Comparison of ENCODE assay signal across 8 cellular contexts in the genomic region with DNA sequence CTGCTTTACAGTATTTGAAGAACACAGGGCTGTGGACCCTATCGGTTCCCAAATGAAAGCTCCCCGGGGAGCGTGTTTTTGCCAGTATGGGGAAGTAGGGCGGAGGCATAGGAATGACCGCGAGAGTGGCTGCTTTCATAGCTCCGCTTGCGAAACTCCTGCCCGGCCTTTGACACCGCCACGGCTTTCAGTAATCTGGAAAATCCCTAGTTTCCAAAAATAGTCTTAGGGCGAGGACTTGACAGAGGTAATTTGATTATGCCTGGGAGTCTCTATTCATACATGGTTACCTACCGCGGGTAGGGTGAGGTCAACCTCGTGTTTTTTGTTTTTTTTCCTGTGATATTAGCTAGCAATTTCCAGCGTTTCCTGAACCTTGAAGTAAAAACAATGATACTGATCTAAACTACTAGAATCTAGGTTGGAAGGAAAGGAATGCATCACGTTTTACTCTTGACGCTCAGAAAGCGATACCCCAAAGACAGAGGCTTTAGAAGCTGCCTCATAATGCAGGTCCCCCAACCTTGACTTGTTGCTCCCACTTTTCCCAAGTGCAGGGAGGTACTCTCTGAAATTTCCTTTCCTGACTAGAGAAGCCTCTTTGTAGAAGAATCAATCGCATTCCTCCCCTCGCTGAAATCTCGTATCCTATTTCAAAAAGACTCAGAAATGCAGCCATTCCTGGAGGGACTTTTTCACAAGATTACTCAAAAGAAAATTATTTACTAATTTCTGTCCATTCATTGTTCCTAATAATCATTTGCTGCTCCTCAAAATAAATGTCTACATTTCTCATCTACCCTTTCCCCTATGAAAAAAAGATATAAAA. TPM values are rescaled to one million over a fixed set of nuclear protein-coding genes. Genes with fewer than 3 reads are reported as not detected.
DNase-seq lines count a peak whose midpoint lies in the region; ATAC-seq, FAIRE-seq and TF ChIP-seq lines count a peak whose summit lies in the region.

No MANE protein-coding gene starts in this region.

- DNase-seq in A549 (ENCODE audit: low read depth in 1 of 2, low spot score in 1 of 2) (peak; percentile 59 to 87), GM12891 (ENCODE audit: insufficient read length, low spot score) (peak; percentile 15), NCI-H1694 (lab: John Stamatoyannopoulos, UW) (peak; percentile 43), UCSD-AML1 (lab: John Stamatoyannopoulos, UW; ENCODE audit: unreplicated experiment) (peak; percentile 84), lung (ENCODE audit: low spot score) (peak; percentile 87)
- DNase-seq in stimulated activated CD8-positive, alpha-beta memory T cell treated with anti-CD3 and anti-CD28 coated beads, Interleukin-15, amount 100 ng/mL, for 48 hours (ENCODE audit: low read depth in 2 of 2): peak; percentile 37 to 45

- peak overlapping the region; percentile 96 for H3K4me3 ChIP-seq in A549
- peak overlapping the region; percentile 80 to 88 for H3K4me3 ChIP-seq in duodenal mucosa (ENCODE audit: low read depth in 1 of 2, low read length in 2 of 2)
- peak overlapping the region; percentile 71 for H3K4me3 ChIP-seq in lung

- peaks cover 19 to 25% of the 10 kb centered on the region in 2 donors for H3K36me3 ChIP-seq in duodenal mucosa (ENCODE audit: control insufficient read depth in 1 of 2, insufficient read depth in 2 of 2, low read length in 2 of 2)
- peaks cover 2 to 5% of the 10 kb centered on the region in 2 donors for H3K36me3 ChIP-seq in lung (ENCODE audit: control insufficient read depth in 2 of 2, insufficient read depth in 2 of 2, low read length in 2 of 2)

- ATAC-seq in A549: peak; percentile 69 to 74
- ATAC-seq in HG02884 (IDR thresholded peaks at IDR 0.05; ENCODE audit: unreplicated experiment): peak; percentile 38
- peak; percentile 72 for ATAC-seq in lung (ENCODE audit: insufficient read depth, low FRiP score)

- TF ChIP-seq CTCF in A549 (IDR thresholded peaks at IDR 0.05) (no peak), lung (IDR thresholded peaks at IDR 0.05; ENCODE audit: control extremely low read depth, extremely low read depth) (no peak)

- no peak for FAIRE-seq in A549 (lab: Jason Lieb, UNC)
- no peak for FAIRE-seq in GM12891 (lab: Jason Lieb, UNC)

- H3K9me3 ChIP-seq in A549 (no peaks in the 10 kb centered on the region), duodenal mucosa (ENCODE audit: control insufficient read depth in 1 of 2, low read length in 2 of 2) (no peaks in the 10 kb centered on the region), lung (ENCODE audit: control insufficient read depth in 2 of 2, insufficient read depth in 1 of 2, low read length in 1 of 2) (no peaks in the 10 kb centered on the region)

- TF ChIP-seq POLR2A in A549 (IDR thresholded peaks at IDR 0.05; ENCODE audit: low read length): no peak
- no peak for TF ChIP-seq POLR2A in GM12891 (IDR thresholded peaks at IDR 0.05; ENCODE audit: low read depth, low read length)

- TF ChIP-seq EP300 in A549 (IDR thresholded peaks at IDR 0.05): no peak

- WGBS in A549 (ENCODE audit: missing lambda C conversion rate): 24% methylated on average over 22 of the region's 22 CpGs
- 6 to 11% methylated on average over 22 of the region's 22 CpGs for WGBS in lung, 2 donors

- CTCF ChIA-PET in A549 (lab: Yijun Ruan, JAX): interaction anchor here (0.6 to 2.8 kb wide), 10 partner anchors 14 to 1150 kb away, joined by 3 to 17 read pairs (median 4); no protein-coding TSS in a partner anchor

- H3K27me3 ChIP-seq in duodenal mucosa (ENCODE audit: control insufficient read depth in 1 of 2, insufficient read depth in 2 of 2, low read length in 2 of 2) (no peaks in the 10 kb centered on the region), lung (ENCODE audit: control insufficient read depth, insufficient read depth) (no peaks in the 10 kb centered on the region)

- no peak for TF ChIP-seq RAD21 in A549 (conservative IDR thresholded peaks at IDR 0.05 in 1 of 2, IDR thresholded peaks at IDR 0.05 in 1 of 2)

- peak overlapping the region; percentile 96 to 100 for H3K9ac ChIP-seq in duodenal mucosa (ENCODE audit: low read depth in 1 of 2, low read length in 2 of 2)

- H3K27ac ChIP-seq in A549 (peak overlapping the region; percentile 98 to 99), duodenal mucosa (ENCODE audit: low read depth, low read length) (peak overlapping the region; percentile 99), lung (ENCODE audit: low read depth in 1 of 2, low read length in 1 of 2) (peak overlapping the region; percentile 89 to 100)

- POLR2A ChIA-PET in A549 (lab: Yijun Ruan, JAX): interaction anchor here (0.6 to 6.6 kb wide), 14 partner anchors 8 to 1282 kb away, joined by 3 to 306 read pairs (median 7); partner anchors contain the start of genes SSR3 and TIPARP

- peak overlapping the region; percentile 82 for H3K4me2 ChIP-seq in A549

- peaks cover 31% of the 10 kb centered on the region for H3K4me1 ChIP-seq in A549
- H3K4me1 ChIP-seq in duodenal mucosa (ENCODE audit: control insufficient read depth in 1 of 2, insufficient read depth in 2 of 2, low read length in 2 of 2): peaks cover 33 to 40% of the 10 kb centered on the region in 2 donors
- peaks cover 2 to 3% of the 10 kb centered on the region in 2 donors for H3K4me1 ChIP-seq in lung (ENCODE audit: control insufficient read depth in 2 of 2, insufficient read depth in 2 of 2, low read length in 2 of 2)

TF ChIP-seq in A549, 52 proteins besides CTCF, POLR2A, EP300 and RAD21:
- TF ChIP-seq MYC (IDR thresholded peaks at IDR 0.05; ENCODE audit: borderline replicate concordance, low read length): peak; percentile 79
- peak; percentile 50; the same call in 1 of the 2 replicates for TF ChIP-seq HOXB5 (CRISPR knock-in tag; IDR thresholded peaks at IDR 0.05)
- TF ChIP-seq CBX8 (IDR thresholded peaks at IDR 0.05): no peak
- TF ChIP-seq ESRRA (IDR thresholded peaks at IDR 0.05; ENCODE audit: borderline replicate concordance, low read length): no peak
- peak; percentile 10; the same call in 1 of the 2 replicates for TF ChIP-seq EHF (CRISPR knock-in tag; IDR thresholded peaks at IDR 0.05)
- TF ChIP-seq FOSL2 (IDR thresholded peaks at IDR 0.05): no peak
- TF ChIP-seq FOSL2 (CRISPR knock-in tag; IDR thresholded peaks at IDR 0.05): 0 out of 2 replicates have a peak, but pooled peaks have one; percentile 3
- peak; percentile 72 to 90 for TF ChIP-seq CEBPB (IDR thresholded peaks at IDR 0.05)
- TF ChIP-seq PHF8 (IDR thresholded peaks at IDR 0.05; ENCODE audit: borderline replicate concordance, low read depth): peak; percentile 46; the same call in 1 of the 2 replicates

TF ChIP-seq in GM12891, 5 proteins besides CTCF, POLR2A, EP300 and RAD21:
- no peak for TF ChIP-seq POLR2AphosphoS5 (IDR thresholded peaks at IDR 0.05; ENCODE audit: low read depth, low read length)
- no peak for TF ChIP-seq TAF1 (IDR thresholded peaks at IDR 0.05; ENCODE audit: low read depth, low read length)
- TF ChIP-seq SPI1 (IDR thresholded peaks at IDR 0.05; ENCODE audit: low read depth, low read length): 0 out of 2 replicates have a peak, but pooled peaks have one; percentile 7
- TF ChIP-seq PAX5 (IDR thresholded peaks at IDR 0.05; ENCODE audit: insufficient read depth, low read length, severe bottlenecking): no peak
- peak; percentile 65; the same call in 1 of the 2 replicates for TF ChIP-seq POU2F2 (IDR thresholded peaks at IDR 0.05; ENCODE audit: low read depth, low read length)

RNA-seq across cellular contexts. Expression of gene CCNL1, which starts 0.9 kb away (rescaled TPM):
- polyA plus RNA-seq in A549 (2011; rRNA removed) (130 and 170 TPM in 2 replicates), A549 (2017; fragmentation: RNase III; extraction: RNeasy Plus Mini Kit Qiagen cat#74134 plus additional on column Dnase treatment) (39.7 to 51.3 TPM (median 45.1 TPM) in 3 replicates), lung (100 to 1,000 TPM in 1 of 2 donors, 10 to 100 TPM in 1; 95.3 to 124 TPM)
- polyA plus RNA-seq in A549 (2012; cell fraction: cytosol; rRNA removed): 39.2 and 43.3 TPM in 2 replicates
- polyA plus RNA-seq in A549 (2012; cell fraction: nucleus; rRNA removed): 258 and 267 TPM in 2 replicates
- 111 and 159 TPM in 2 replicates for polyA minus RNA-seq in A549 (2011; rRNA and poly(A)+ RNA removed)
- polyA plus RNA-seq in GM12891 (2012; ENCODE audit: low read depth, missing spikeins): 114 TPM
- total RNA-seq in lung: 100 to 1,000 TPM in 1 of 2 donors, 10 to 100 TPM in 1; 91.1 to 383 TPM

Comparison
In these comparisons a context has a peak if more than half of its experiments do, and no peak if none do; other contexts are left out.
1. Peak in every context shown above with its lines: DNase-seq, ATAC-seq, H3K4me3 ChIP-seq and H3K27ac ChIP-seq.
2. DNase-seq: peak in every context shown above with its lines; median percentile 87 in lung; 84 in UCSD-AML1; 73 in A549; 43 in NCI-H1694; 41 in stimulated activated CD8-positive, alpha-beta memory T cell treated with anti-CD3 and anti-CD28 coated beads, Interleukin-15, amount 100 ng/mL, for 48 hours; 15 in GM12891.